8 cellular contexts compared by ENCODE assay signal in the genomic region with DNA sequence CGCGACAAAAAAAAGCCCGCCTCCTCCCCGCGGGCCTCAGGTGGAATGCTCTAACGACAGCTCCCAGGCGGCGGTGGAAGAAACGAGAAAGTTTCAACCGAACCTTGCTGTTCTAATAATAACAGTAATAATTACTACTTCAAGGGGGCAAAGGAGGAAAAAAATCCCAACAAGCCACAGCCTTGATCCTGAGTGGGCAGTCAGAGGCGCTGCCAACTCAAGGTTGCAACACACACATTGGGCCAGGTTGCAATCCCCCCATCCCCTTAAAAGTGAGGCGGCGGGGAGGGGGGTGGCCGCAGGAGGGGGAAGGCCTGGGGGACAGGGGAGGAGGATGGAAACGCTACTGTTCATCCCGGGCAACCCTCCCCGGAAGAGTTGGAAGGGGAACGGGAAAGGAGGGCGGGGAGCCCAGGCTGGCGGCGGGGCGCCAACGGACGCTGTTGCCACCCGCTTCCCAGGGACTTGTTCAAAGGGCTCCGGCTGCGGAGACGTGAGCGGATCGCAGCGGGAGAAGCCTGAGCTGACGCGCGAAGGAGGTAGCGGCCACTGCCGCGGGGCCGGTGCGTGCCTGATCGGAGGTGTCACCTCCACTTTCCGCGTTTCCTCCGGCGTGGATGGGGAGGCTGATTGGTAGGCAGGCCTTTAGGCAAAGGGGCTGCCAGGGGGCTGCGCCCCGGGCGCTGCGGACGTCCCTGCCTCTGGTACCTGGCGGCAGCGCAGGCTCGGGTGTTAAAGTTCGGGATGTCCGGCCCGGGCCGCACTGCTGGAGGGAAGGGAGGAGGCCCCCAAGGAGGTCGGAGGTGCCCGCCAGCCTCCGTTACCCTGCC. TPM values are rescaled to one million over a fixed set of nuclear protein-coding genes. Genes with fewer than 3 reads are reported as not detected.
DNase-seq lines count a peak whose midpoint lies in the region; ATAC-seq and TF ChIP-seq lines count a peak whose summit lies in the region.

No MANE protein-coding gene starts in this region.

- H3K27me3 ChIP-seq in MG63 (no peaks in the 10 kb centered on the region), kidney epithelial cell (ENCODE audit: control insufficient read depth, insufficient read depth, low read length) (no peaks in the 10 kb centered on the region)

- no peak overlapping the region for H3K27ac Mint-ChIP-seq in WTC11

- TF ChIP-seq CTCF in WTC11 (IDR thresholded peaks at IDR 0.05) (no peak), kidney epithelial cell (IDR thresholded peaks at IDR 0.05; ENCODE audit: insufficient read depth, low read length, poor library complexity, severe bottlenecking) (no peak)

- ATAC-seq in activated CD4-positive, CD25-positive, alpha-beta regulatory T cell treated with anti-CD3 and anti-CD28 coated beads, Interleukin-2, amount 50 U/mL, for 24 hours: no peak
- ATAC-seq in WTC11: peak; percentile 2
- no peak for ATAC-seq in HG02623 (IDR thresholded peaks at IDR 0.05; ENCODE audit: unreplicated experiment)

- peaks cover 31% of the 10 kb centered on the region for H3K4me1 Mint-ChIP-seq in WTC11

- peaks cover 75% of the 10 kb centered on the region for H3K27me3 Mint-ChIP-seq in WTC11 (ENCODE audit: low read depth)

- no peaks in the 10 kb centered on the region for H3K9me3 ChIP-seq in MG63

- POLR2A ChIA-PET in WTC11 (lab: Charles Lee): interaction anchor here (0.6 kb wide), 1 partner anchor 187 kb away, joined by 3 read pairs; no protein-coding TSS in a partner anchor

- peak; percentile 20 to 34 (median 32) for DNase-seq in activated CD4-positive, CD25-positive, alpha-beta regulatory T cell (lab: John Stamatoyannopoulos, UW)
- DNase-seq in MG63 (peak; percentile 54), WTC11 (ENCODE audit: low spot score) (peak; percentile 60), cerebellar cortex (ENCODE audit: low spot score) (peak; percentile 42), kidney epithelial cell (ENCODE audit: low read depth) (no peak)
- DNase-seq in stimulated activated CD4-positive, alpha-beta T cell treated with anti-CD3 and anti-CD28 coated beads, Interleukin-12 subunit alpha, Interleukin-12 subunit beta, amount 100 ng/mL, for 48 hours (ENCODE audit: low read depth in 2 of 3, low spot score in 1 of 3): peak; percentile 20 to 43 (median 33)

- H3K4me3 ChIP-seq in MG63 (peak overlapping the region; percentile 87), kidney epithelial cell (ENCODE audit: low read depth, low read length) (peak overlapping the region; percentile 63)

- H3K36me3 Mint-ChIP-seq in WTC11: no peaks in the 10 kb centered on the region

- no peaks in the 10 kb centered on the region for H3K36me3 ChIP-seq in MG63
- H3K36me3 ChIP-seq in kidney epithelial cell (ENCODE audit: control insufficient read depth, insufficient read depth, low read length): no peaks in the 10 kb centered on the region

- no peaks in the 10 kb centered on the region for H3K9me3 Mint-ChIP-seq in WTC11

- CTCF ChIA-PET in WTC11 (lab: Charles Lee): interaction anchor here (1.2 to 1.3 kb wide), 2 partner anchors 97 to 144 kb away, joined by 3 read pairs; no protein-coding TSS in a partner anchor

- H3K4me3 Mint-ChIP-seq in WTC11: peak overlapping the region; percentile 87

TF ChIP-seq in WTC11, 78 proteins besides CTCF, POLR2A, EP300 and RAD21 (continues in another document):
- TF ChIP-seq USF2 (CRISPR knock-in tag; IDR thresholded peaks at IDR 0.05) (no peak), HMGA2 (CRISPR knock-in tag; IDR thresholded peaks at IDR 0.05) (no peak), ARID4B (CRISPR knock-in tag; IDR thresholded peaks at IDR 0.05; ENCODE audit: borderline replicate concordance) (0 out of 2 replicates have a peak, but pooled peaks have one; percentile 68), FOXP4 (CRISPR knock-in tag; IDR thresholded peaks at IDR 0.05) (no peak), NFATC4 (CRISPR knock-in tag; IDR thresholded peaks at IDR 0.05) (no peak), GTF2I (CRISPR knock-in tag; conservative IDR thresholded peaks at IDR 0.05) (no peak), JUN (CRISPR knock-in tag; IDR thresholded peaks at IDR 0.05) (no peak), TEAD1 (CRISPR knock-in tag; IDR thresholded peaks at IDR 0.05) (0 out of 2 replicates have a peak, but pooled peaks have one; percentile 26), ZMAT4 (CRISPR knock-in tag; IDR thresholded peaks at IDR 0.05) (no peak), RORB (CRISPR knock-in tag; IDR thresholded peaks at IDR 0.05) (no peak), ZNF138 (CRISPR knock-in tag; conservative IDR thresholded peaks at IDR 0.05) (no peak), SMAD4 (CRISPR knock-in tag; IDR thresholded peaks at IDR 0.05) (no peak), NR3C1 (CRISPR knock-in tag; conservative IDR thresholded peaks at IDR 0.05; ENCODE audit: low read depth) (no peak)
- TF ChIP-seq, protein P1, sequence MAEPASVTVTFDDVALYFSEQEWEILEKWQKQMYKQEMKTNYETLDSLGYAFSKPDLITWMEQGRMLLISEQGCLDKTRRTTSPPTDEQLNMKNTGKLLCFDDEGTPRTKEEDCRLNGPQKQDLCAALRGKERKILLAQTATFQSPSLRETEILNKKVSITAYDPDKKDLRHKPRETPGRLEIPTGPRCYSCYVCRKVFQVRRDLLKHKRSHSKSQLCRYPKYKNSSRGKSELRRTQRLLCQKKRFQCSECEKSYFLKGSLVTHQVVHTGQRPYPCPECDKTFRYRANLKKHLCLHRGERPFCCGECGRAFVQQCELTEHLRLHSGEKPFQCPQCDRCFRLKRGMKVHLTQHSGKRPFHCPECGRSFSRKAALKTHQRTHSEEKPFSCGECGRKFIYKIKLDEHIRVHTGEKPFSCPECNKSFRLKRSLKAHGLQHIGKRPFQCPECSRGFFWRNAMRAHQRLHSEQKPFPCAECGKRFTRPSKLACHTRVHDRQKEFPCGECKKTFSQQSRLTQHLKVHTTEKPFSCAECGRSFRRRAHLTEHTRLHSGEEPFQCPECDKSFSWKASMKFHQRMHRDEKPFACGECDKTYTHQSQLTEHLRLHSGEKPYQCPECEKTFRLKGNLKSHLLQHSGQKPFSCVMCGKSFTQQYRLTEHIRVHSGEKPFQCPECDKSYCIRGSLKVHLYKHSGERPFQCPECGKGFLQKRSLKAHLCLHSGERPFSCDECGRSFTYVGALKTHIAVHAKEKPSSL (CRISPR knock-in tag; conservative IDR thresholded peaks at IDR 0.05): no peak

RNA-seq across cellular contexts. Expression of gene SMARCA2, which starts 0.6 kb away (rescaled TPM):
- 15.2 and 75.5 TPM in 2 replicates for total RNA-seq in MG63 (2014; rRNA removed; shearing (Covaris generic); ENCODE audit: low replicate concordance)
- total RNA-seq in WTC11 (2021): 15.7 to 20.3 TPM (median 17.2 TPM) in 3 replicates
- total RNA-seq in kidney epithelial cell: 30.1 and 34.3 TPM in 2 replicates
